ENCODE assay signal across 8 cellular contexts in genomic region chr5:151772868-151773561, GRCh38. TPM values are rescaled to one million over a fixed set of nuclear protein-coding genes. Genes with fewer than 3 reads are reported as not detected.
A peak's percentile ranks its signal among the peaks of the same experiment; 100 is the strongest.
DNase-seq lines count a peak whose midpoint lies in the region; ATAC-seq lines count a peak whose summit lies in the region.

No MANE protein-coding gene starts in this region.

- H3K4me3 ChIP-seq in CD4-positive, alpha-beta memory T cell (ENCODE audit: low read length in 2 of 2): peak overlapping the region; percentile 57 to 76

- H3K4me3 Mint-ChIP-seq in CD4-positive, alpha-beta memory T cell: peak overlapping the region; percentile 85 to 96 (median 94)

- POLR2A ChIA-PET in CD4-positive, alpha-beta memory T cell (lab: Charles Lee; ENCODE audit: partially characterized antibody): interaction anchor here (0.5 to 8.4 kb wide), 14 partner anchors 11 to 1072 kb away, joined by 3 to 214 read pairs (median 4); partner anchors contain the start of genes ATOX1 and RBM22

- no peaks in the 10 kb centered on the region for H3K9me3 ChIP-seq in CD4-positive, alpha-beta memory T cell (ENCODE audit: control insufficient read depth in 1 of 2, low read length in 2 of 2)

- no peaks in the 10 kb centered on the region for H3K9me3 Mint-ChIP-seq in CD4-positive, alpha-beta memory T cell

- H3K27me3 Mint-ChIP-seq in CD4-positive, alpha-beta memory T cell: no peaks in the 10 kb centered on the region

- ATAC-seq in HG02885 (IDR thresholded peaks at IDR 0.05; ENCODE audit: poor library complexity, unreplicated experiment): no peak

- peaks cover 15 to 35% of the 10 kb centered on the region in 2 donors for H3K36me3 Mint-ChIP-seq in CD4-positive, alpha-beta memory T cell

- peak in 1 of 5 donors; percentile 47 for DNase-seq in CD4-positive, alpha-beta memory T cell
- peak; percentile 23 for DNase-seq in HT1080 (ENCODE audit: low read depth)
- peak; percentile 72 for DNase-seq in kidney tubule cell (ENCODE audit: low spot score)
- no peak for DNase-seq in HuH-7.5 (ENCODE audit: low spot score)
- DNase-seq in dedifferentiated amniotic fluid mesenchymal stem cell (ENCODE audit: extremely low spot score): no peak

- H3K4me1 Mint-ChIP-seq in CD4-positive, alpha-beta memory T cell: peaks cover 42 to 67% (median 53%) of the 10 kb centered on the region in 4 donors

- peak overlapping the region in 6 of 7 donors; percentile 12 to 96 (median 88) for H3K27ac Mint-ChIP-seq in CD4-positive, alpha-beta memory T cell

- no peaks in the 10 kb centered on the region for H3K27me3 ChIP-seq in CD4-positive, alpha-beta memory T cell (ENCODE audit: insufficient read depth, low read length)

- peaks cover 66% of the 10 kb centered on the region for H3K4me1 ChIP-seq in CD4-positive, alpha-beta memory T cell (ENCODE audit: insufficient read depth, low read length)

- H3K27ac ChIP-seq in CD4-positive, alpha-beta memory T cell (ENCODE audit: low read depth, low read length): peak overlapping the region; percentile 82
- H3K27ac ChIP-seq in angular gyrus (ENCODE audit: low read depth, low read length) (peak overlapping the region; percentile 72), temporal lobe (ENCODE audit: low read depth, low read length) (peak overlapping the region; percentile 87)

- peaks cover 9% of the 10 kb centered on the region for H3K36me3 ChIP-seq in CD4-positive, alpha-beta memory T cell (ENCODE audit: insufficient read depth, low read length)

- CTCF ChIA-PET in CD4-positive, alpha-beta memory T cell (lab: Charles Lee; ENCODE audit: partially characterized antibody): interaction anchor here (0.6 to 2.2 kb wide), 5 partner anchors 16 to 520 kb away, joined by 3 to 7 read pairs (median 4); partner anchors contain the start of gene GM2A

- intact Hi-C loops in CD4-positive, alpha-beta memory T cell (cut with micrococcal nuclease): loop anchor here (5.0 kb wide), 2 partner anchors 616 to 1321 kb away; partner anchors contain the start of gene ANXA6

RNA-seq across cellular contexts. Expression of gene G3BP1, which starts 1.3 kb away (rescaled TPM):
- total RNA-seq in CD4-positive, alpha-beta memory T cell: 100 to 1,000 TPM; 189 to 193 TPM
- polyA plus RNA-seq in CD4-positive, alpha-beta memory T cell: 100 to 1,000 TPM; 178 to 188 TPM
- 295 and 342 TPM in 2 replicates for total RNA-seq in HT1080 (2014; rRNA removed; shearing (Covaris generic))
- 151 and 163 TPM in 2 replicates for polyA plus RNA-seq in HT1080 (2015; cell fraction: cytosol; rRNA removed)
- polyA plus RNA-seq in HT1080 (2015; cell fraction: nucleus; rRNA removed): 289 and 320 TPM in 2 replicates
- total RNA-seq in temporal lobe: 44.7 TPM

RNA-seq across cellular contexts. Expression of gene ATOX1, which starts 14.6 kb away (rescaled TPM):
- total RNA-seq in CD4-positive, alpha-beta memory T cell: 10 to 100 TPM; 28.2 to 31.0 TPM
- polyA plus RNA-seq in CD4-positive, alpha-beta memory T cell: 10 to 100 TPM; 42.8 to 64.5 TPM
- 208 and 248 TPM in 2 replicates for total RNA-seq in HT1080 (2014; rRNA removed; shearing (Covaris generic))
- 244 and 384 TPM in 2 replicates for polyA plus RNA-seq in HT1080 (2015; cell fraction: cytosol; rRNA removed)
- polyA plus RNA-seq in HT1080 (2015; cell fraction: nucleus; rRNA removed): 117 and 127 TPM in 2 replicates
- total RNA-seq in temporal lobe: 44.0 TPM

Comparison
In these comparisons a context has a peak if more than half of its experiments do, and no peak if none do; other contexts are left out.
1. DNase-seq: peak in HT1080 (single experiment) and kidney tubule cell (single experiment); none in HuH-7.5 (single experiment) and dedifferentiated amniotic fluid mesenchymal stem cell (single experiment).
2. Peak in every context shown above with its lines, with median percentiles within 50 percentile points of each other: H3K27ac ChIP-seq.